Comparison of ENCODE assay signal across 19 cellular contexts in the genomic region with DNA sequence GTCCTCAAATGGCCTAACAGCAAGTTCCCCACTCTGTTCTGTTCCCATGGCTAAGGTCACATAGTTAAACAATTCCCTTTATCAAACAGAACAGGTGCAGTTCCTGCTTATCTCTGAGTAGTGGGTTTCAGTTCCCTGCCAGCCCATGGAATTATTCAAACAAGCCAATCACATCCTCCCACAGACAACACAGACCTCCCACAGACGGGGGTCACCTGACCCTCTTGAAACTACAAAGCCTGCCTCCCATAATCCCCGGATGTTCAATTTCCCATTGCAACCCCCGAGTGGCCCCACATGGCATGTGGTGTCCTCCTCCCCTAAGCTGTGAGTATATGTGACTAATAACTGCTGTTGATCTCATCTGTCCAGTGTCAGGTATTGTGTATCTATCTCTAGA.
DNase-seq lines count a peak whose midpoint lies in the region; ATAC-seq, FAIRE-seq and TF ChIP-seq lines count a peak whose summit lies in the region.
"Had no signal": no experiment of that assay in that cellular context is flagged by ENCODE, and none has a peak within 500 bp of the region (broad histone marks: within the 10 kb centered on the region; RNA-seq: fewer than 3 reads in every experiment).

No MANE protein-coding gene starts in this region.

- no peaks in the 10 kb centered on the region for H4K20me1 ChIP-seq in K562 (replicated peaks; ENCODE audit: control insufficient read depth, insufficient read depth, low read length)

- CTCF ChIA-PET in K562 (lab: Yijun Ruan, JAX; ENCODE audit: low intra/inter-chr PET ratio) = no interaction called here

- H3K27me3 ChIP-seq in K562 (ENCODE audit: control insufficient read depth in 2 of 2, insufficient read depth in 2 of 2, low read length in 2 of 2) = no peaks in the 10 kb centered on the region

- no TSS peak for BruUV-seq in K562 (replicated peaks; lab: Mats Ljungman, UMichigan)

- POLR2A ChIA-PET in K562 (lab: Yijun Ruan, JAX) = no interaction called here

- FAIRE-seq in K562 (lab: Jason Lieb, UNC) = no peak
- FAIRE-seq: GM12892, HTR-8/SVneo had no signal

- ATAC-seq in K562 (peak; percentile 75), sciatic nerve (no peak)
- ATAC-seq: PC-3 had no signal

- in situ Hi-C loops in K562 (cut with MboI) = no loop called here

- no peak overlapping the region for H2AFZ ChIP-seq in K562 (ENCODE audit: low read depth, low read length)

- no peaks in the 10 kb centered on the region for H3K4me1 ChIP-seq in K562 (replicated peaks in 1 of 2; ENCODE audit: control insufficient read depth in 2 of 2, insufficient read depth in 2 of 2, low read length in 2 of 2)

- no peaks in the 10 kb centered on the region for H3K36me3 ChIP-seq in K562 (ENCODE audit: control insufficient read depth, insufficient read depth, low read length)

- H3K9ac ChIP-seq in K562 (ENCODE audit: insufficient read depth in 1 of 2, low read depth in 2 of 2, low read length in 2 of 2) = no peak overlapping the region

- WGBS in K562 (ENCODE audit: insufficient coverage, low coverage, missing lambda C conversion rate) = 0% methylated on average over 3 of the region's 3 CpGs

- no peak for TF ChIP-seq RAD21 in K562 (CRISPR knock-in tag; conservative IDR thresholded peaks at IDR 0.05 in 1 of 2, IDR thresholded peaks at IDR 0.05 in 1 of 2)

- H3K4me2 ChIP-seq in K562 (ENCODE audit: insufficient read depth, low read length) = no peak overlapping the region

- H3K27ac ChIP-seq in K562 (ENCODE audit: extremely low read depth, low read depth, low read length) = no peak overlapping the region
- H3K27ac ChIP-seq: SK-N-MC had no signal

- TF ChIP-seq CTCF in K562 (IDR thresholded peaks at IDR 0.05 in 2 of 3, conservative IDR thresholded peaks at IDR 0.05 in 1 of 3; ENCODE audit: insufficient read depth in 2 of 3, low read depth in 1 of 3, low read length in 3 of 3) = no peak

- H3K4me3 ChIP-seq in K562 = no peak overlapping the region
- H3K4me3 ChIP-seq: SK-N-MC had no signal

- peak; percentile 14 for DNase-seq in HT1080 (ENCODE audit: low read depth)
- peak; percentile 20 for DNase-seq in NCI-H69 (lab: John Stamatoyannopoulos, UW)
- DNase-seq in K562 (ENCODE audit: extremely low read depth in 1 of 4, low spot score in 3 of 4) = peak; percentile 31 to 45 (median 36)
- DNase-seq in myocyte (ENCODE audit: low read depth) = peak; percentile 12
- DNase-seq in sciatic nerve (ENCODE audit: low spot score) = no peak
- DNase-seq in NCI-H1436 treated with DMSO at 0.1 percent for 48 hours (lab: John Stamatoyannopoulos, UW) = no peak
- no peak for DNase-seq in activated effector memory CD4-positive, alpha-beta T cell treated with anti-CD3 and anti-CD28 coated beads, Interleukin-2, amount 50 U/mL, for 16 hours
- DNase-seq in GM03348 (ENCODE audit: low spot score) = no peak
- DNase-seq: Calu3; CD4-positive, alpha-beta memory T cell; DND-41; GDM1; GOT3; NCI-H1417 treated with DMSO at 0.1 percent for 48 hours; NCI-H2029 treated with DMSO at 0.1 percent for 48 hours; PC-3 had no signal

- TF ChIP-seq EP300 in K562 (IDR thresholded peaks at IDR 0.05; ENCODE audit: low read length) = no peak

- no peak for TF ChIP-seq POLR2A in K562 (conservative IDR thresholded peaks at IDR 0.05)

- H3K9me3 ChIP-seq in K562 (replicated peaks; ENCODE audit: control insufficient read depth, insufficient read depth, low read depth, low read length) = no peaks in the 10 kb centered on the region

- no peaks in the 10 kb centered on the region for H3K79me2 ChIP-seq in K562 (ENCODE audit: control insufficient read depth, insufficient read depth, low read length)

- intact Hi-C loops in K562 (cut with micrococcal nuclease) (no loop called here), sciatic nerve (cut with DNase I) (no loop called here)

- no peaks in the 10 kb centered on the region for H3K9me1 ChIP-seq in K562 (ENCODE audit: control insufficient read depth, insufficient read depth, low read length)

TF ChIP-seq in K562, 482 proteins besides CTCF, POLR2A, EP300 and RAD21 (continues in another document):
- TF ChIP-seq PPARD (CRISPR knock-in tag; IDR thresholded peaks at IDR 0.05) (no peak), HDAC2 (IDR thresholded peaks at IDR 0.05) (no peak), TEAD4 (IDR thresholded peaks at IDR 0.05; ENCODE audit: low read length) (peak; percentile 31), TEAD4 (CRISPR knock-in tag; IDR thresholded peaks at IDR 0.05; ENCODE audit: borderline replicate concordance) (no peak), SMAD4 (CRISPR knock-in tag; conservative IDR thresholded peaks at IDR 0.05) (peak; percentile 64; the same call in 1 of the 2 replicates), HINFP (tag; conservative IDR thresholded peaks at IDR 0.05; ENCODE audit: low read depth) (no peak), ZKSCAN3 (CRISPR knock-in tag; IDR thresholded peaks at IDR 0.05) (no peak), NRF1 (conservative IDR thresholded peaks at IDR 0.05 in 1 of 2, IDR thresholded peaks at IDR 0.05 in 1 of 2) (no peak), CHAMP1 (IDR thresholded peaks at IDR 0.05) (peak; percentile 51; the same call in 1 of the 2 replicates), ZNF239 (CRISPR knock-in tag; IDR thresholded peaks at IDR 0.05) (no peak), NR0B1 (IDR thresholded peaks at IDR 0.05; ENCODE audit: partially characterized antibody) (no peak), TCF7 (IDR thresholded peaks at IDR 0.05; ENCODE audit: borderline replicate concordance) (no peak), KLF13 (tag; IDR thresholded peaks at IDR 0.05; ENCODE audit: borderline replicate concordance, low read depth) (no peak), POLR2G (IDR thresholded peaks at IDR 0.05; ENCODE audit: low read depth, low read length) (no peak), HES1 (IDR thresholded peaks at IDR 0.05; ENCODE audit: low read depth) (no peak)
- TF ChIP-seq, protein P1, sequence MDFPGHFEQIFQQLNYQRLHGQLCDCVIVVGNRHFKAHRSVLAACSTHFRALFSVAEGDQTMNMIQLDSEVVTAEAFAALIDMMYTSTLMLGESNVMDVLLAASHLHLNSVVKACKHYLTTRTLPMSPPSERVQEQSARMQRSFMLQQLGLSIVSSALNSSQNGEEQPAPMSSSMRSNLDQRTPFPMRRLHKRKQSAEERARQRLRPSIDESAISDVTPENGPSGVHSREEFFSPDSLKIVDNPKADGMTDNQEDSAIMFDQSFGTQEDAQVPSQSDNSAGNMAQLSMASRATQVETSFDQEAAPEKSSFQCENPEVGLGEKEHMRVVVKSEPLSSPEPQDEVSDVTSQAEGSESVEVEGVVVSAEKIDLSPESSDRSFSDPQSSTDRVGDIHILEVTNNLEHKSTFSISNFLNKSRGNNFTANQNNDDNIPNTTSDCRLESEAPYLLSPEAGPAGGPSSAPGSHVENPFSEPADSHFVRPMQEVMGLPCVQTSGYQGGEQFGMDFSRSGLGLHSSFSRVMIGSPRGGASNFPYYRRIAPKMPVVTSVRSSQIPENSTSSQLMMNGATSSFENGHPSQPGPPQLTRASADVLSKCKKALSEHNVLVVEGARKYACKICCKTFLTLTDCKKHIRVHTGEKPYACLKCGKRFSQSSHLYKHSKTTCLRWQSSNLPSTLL (IDR thresholded peaks at IDR 0.05) = no peak

Comparison
In these comparisons a context has a peak if more than half of its experiments do, and no peak if none do; other contexts are left out.
1. DNase-seq: peak in HT1080 (single experiment), NCI-H69 (single experiment), K562 (4 of 4) and myocyte (single experiment); none in sciatic nerve (single experiment), NCI-H1436 treated with DMSO at 0.1 percent for 48 hours (single experiment), activated effector memory CD4-positive, alpha-beta T cell treated with anti-CD3 and anti-CD28 coated beads, Interleukin-2, amount 50 U/mL, for 16 hours (single experiment) and GM03348 (single experiment).